21 cellular contexts compared by ENCODE assay signal in the genomic region with DNA sequence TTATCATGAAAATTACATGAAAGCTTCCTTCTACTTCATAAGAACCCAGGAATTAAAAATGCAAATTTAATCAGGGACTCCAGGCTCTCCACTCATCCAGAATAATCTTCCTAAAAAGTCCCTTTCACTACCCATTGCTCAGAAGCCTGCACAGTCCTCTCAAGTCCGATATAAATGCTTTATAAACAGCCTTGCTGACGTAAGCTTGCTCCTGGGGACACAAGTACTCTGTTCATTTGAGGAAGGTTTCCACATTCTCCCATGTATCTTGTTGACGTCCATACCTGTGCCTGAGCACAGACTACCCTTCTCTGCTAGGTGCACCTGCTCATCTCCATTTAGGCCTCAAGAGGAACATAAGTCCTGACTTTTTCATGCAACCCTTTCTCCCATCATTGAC. TPM values are rescaled to one million over a fixed set of nuclear protein-coding genes. Genes with fewer than 3 reads are reported as not detected.
DNase-seq lines count a peak whose midpoint lies in the region; ATAC-seq and TF ChIP-seq lines count a peak whose summit lies in the region.
"Had no signal": no experiment of that assay in that cellular context is flagged by ENCODE, and none has a peak within 500 bp of the region (broad histone marks: within the 10 kb centered on the region; RNA-seq: fewer than 3 reads in every experiment).

No MANE protein-coding gene starts in this region.

- no peak overlapping the region for H4K8ac ChIP-seq in neuronal stem cell (ENCODE audit: low read depth, low read length)

- H3K27me3 ChIP-seq in ACC112 (ENCODE audit: insufficient read depth, low read length) (no peaks in the 10 kb centered on the region), neuronal stem cell (ENCODE audit: control insufficient read depth in 3 of 3, insufficient read depth in 3 of 3, low read depth in 1 of 3, low read length in 3 of 3) (no peaks in the 10 kb centered on the region)

- H3K23ac ChIP-seq in neuronal stem cell (ENCODE audit: low read depth, low read length, poor library complexity), result no peak overlapping the region

- H3K9ac ChIP-seq in neuronal stem cell (ENCODE audit: low read depth, low read length, poor library complexity), result no peak overlapping the region
- H3K9ac ChIP-seq: KMS-11 had no signal

- TF ChIP-seq CTCF in GM13977 (IDR thresholded peaks at IDR 0.05; ENCODE audit: extremely low read depth, insufficient read depth, missing control alignments), result no peak

- H3K4ac ChIP-seq in neuronal stem cell (ENCODE audit: low read length), result no peak overlapping the region

- H2BK120ac ChIP-seq in neuronal stem cell (ENCODE audit: low read depth, low read length), result no peak overlapping the region

- H3K79me1 ChIP-seq in neuronal stem cell (ENCODE audit: low read depth, low read length), result no peaks in the 10 kb centered on the region

- H3K79me2 ChIP-seq in ACC112 (ENCODE audit: control insufficient read depth, insufficient read depth, low read length, unreplicated experiment), result no peaks in the 10 kb centered on the region

- no peak overlapping the region for H3K14ac ChIP-seq in neuronal stem cell (ENCODE audit: low read length)

- no peak overlapping the region for H3K4me2 ChIP-seq in neuronal stem cell (ENCODE audit: insufficient read depth, low read length, poor library complexity, severe bottlenecking)
- H3K4me2 ChIP-seq: KMS-11 had no signal

- H3K27ac ChIP-seq in ACC112 (ENCODE audit: low read depth, low read length), result peak overlapping the region; percentile 31
- peak overlapping the region; percentile 36 for H3K27ac ChIP-seq in caudate nucleus (ENCODE audit: low read depth, low read length)
- H3K27ac ChIP-seq in neuronal stem cell (replicated peaks; ENCODE audit: low read length), result no peak overlapping the region
- H3K27ac ChIP-seq: KMS-11 had no signal

- H2BK15ac ChIP-seq in neuronal stem cell (ENCODE audit: low read length), result no peak overlapping the region

- no peaks in the 10 kb centered on the region for H3K36me3 ChIP-seq in ACC112 (ENCODE audit: insufficient read depth, low read length)
- H3K36me3 ChIP-seq in neuronal stem cell (replicated peaks in 1 of 2; ENCODE audit: control insufficient read depth in 2 of 2, insufficient read depth in 2 of 2, low read length in 2 of 2), result no peaks in the 10 kb centered on the region

- H3K18ac ChIP-seq in neuronal stem cell (ENCODE audit: low read length), result no peak overlapping the region

- DNase-seq in caudate nucleus (lab: John Stamatoyannopoulos, UW) (no peak), left cardiac atrium (no peak), neuronal stem cell (ENCODE audit: low spot score) (no peak), GM13977 (ENCODE audit: low spot score) (no peak), Ammon's horn (ENCODE audit: low spot score) (no peak)
- DNase-seq: 8988T; CD4-positive, alpha-beta memory T cell; DMS153; GDM1; MV-4-11; NCI-H1417 treated with DMSO at 0.1 percent for 48 hours; NCI-H187 treated with DMSO at 0.1 percent for 48 hours; NCI-H524; PC-3; RPMI8226 had no signal

- H3K9me3 ChIP-seq in neuronal stem cell (replicated peaks in 1 of 2; ENCODE audit: control insufficient read depth in 2 of 2, insufficient read depth in 1 of 2, low read depth in 1 of 2, low read length in 2 of 2), result no peaks in the 10 kb centered on the region

- H2BK12ac ChIP-seq in neuronal stem cell (ENCODE audit: low read length), result no peak overlapping the region

- WGBS in neuronal stem cell (ENCODE audit: extremely low coverage in 2 of 2, insufficient read length in 2 of 2, insufficient replicate concordance in 1 of 2), 2 donors, result no CpG with 5 or more reads among the region's 3 CpGs

- H2AK5ac ChIP-seq in neuronal stem cell (ENCODE audit: low read depth, low read length), result no peak overlapping the region

- H2AFZ ChIP-seq in ACC112 (ENCODE audit: low read length, unreplicated experiment), result peak overlapping the region; percentile 0
- H2AFZ ChIP-seq in neuronal stem cell (ENCODE audit: low read length), result peak overlapping the region; percentile 71

- in situ Hi-C loops in GM13977 (cut with MboI; ENCODE audit: low pct_unique_long_range_greater_than_20kb, low sequenced_read_pairs, unreplicated experiment), result no loop called here

- intact Hi-C loops in left cardiac atrium (cut with DNase I), result no loop called here

- H3K4me1 ChIP-seq in ACC112 (ENCODE audit: control insufficient read depth, insufficient read depth, low read length, unreplicated experiment) (peaks cover 57% of the 10 kb centered on the region), neuronal stem cell (ENCODE audit: control insufficient read depth in 2 of 2, insufficient read depth in 1 of 2, low read depth in 1 of 2, low read length in 2 of 2) (peaks cover 3 to 11% of the 10 kb centered on the region in 2 donors)

- no peak overlapping the region for H2BK5ac ChIP-seq in neuronal stem cell (ENCODE audit: low read length)

- no peak overlapping the region for H4K91ac ChIP-seq in neuronal stem cell (ENCODE audit: low read depth, low read length, poor library complexity)

- no peak overlapping the region for H3K4me3 ChIP-seq in ACC112 (ENCODE audit: low read depth, low read length)
- no peak overlapping the region for H3K4me3 ChIP-seq in neuronal stem cell (ENCODE audit: low read length in 2 of 2)

- ATAC-seq in left cardiac atrium (peak; percentile 15 to 33), HG03460 (IDR thresholded peaks at IDR 0.05; ENCODE audit: unreplicated experiment) (no peak), HG02870 (IDR thresholded peaks at IDR 0.05; ENCODE audit: unreplicated experiment) (no peak)
- ATAC-seq: HCT116, PC-3 had no signal

RNA-seq across cellular contexts. Expression of gene SLC1A3, which starts 35.7 kb away (rescaled TPM):
- total RNA-seq in left cardiac atrium, result 10 to 100 TPM; 44.9 to 66.6 TPM
- polyA plus RNA-seq in neuronal stem cell (2013, experiment 1 of 2), result 5.3 TPM
- 5.7 TPM for polyA plus RNA-seq in neuronal stem cell (2013, experiment 2 of 2)
- total RNA-seq: HT-29 had no signal
- polyA plus RNA-seq: CD4-positive, alpha-beta memory T cell had no signal

Comparison
In these comparisons a context has a peak if more than half of its experiments do, and no peak if none do; other contexts are left out.
1. ATAC-seq: peak in left cardiac atrium (2 of 2); none in HG03460 (single experiment) and HG02870 (single experiment).